In genomic region chr17:8753976-8754440, GRCh38 we compare ENCODE assay signal across 10 cellular contexts. TPM values are rescaled to one million over a fixed set of nuclear protein-coding genes. Genes with fewer than 3 reads are reported as not detected.
DNase-seq lines count a peak whose midpoint lies in the region; ATAC-seq, FAIRE-seq and TF ChIP-seq lines count a peak whose summit lies in the region.
"Had no signal": no experiment of that assay in that cellular context is flagged by ENCODE, and none has a peak within 500 bp of the region (broad histone marks: within the 10 kb centered on the region; RNA-seq: fewer than 3 reads in every experiment).

No MANE protein-coding gene starts in this region.

- dilution Hi-C loops in keratinocyte (cut with MboI; ENCODE audit: extremely low pct_ligation_motif_present, low sequenced_read_pairs): no loop called here

- intact Hi-C loops in kidney (cut with DNase I): no loop called here
- intact Hi-C loops in vagina (cut with DNase I): no loop called here

- H3K4me2 ChIP-seq in keratinocyte (ENCODE audit: control insufficient read depth, extremely low read depth, insufficient read depth, low read depth, low read length): no peak overlapping the region

- DNase-seq in BJ (ENCODE audit: low read depth) (no peak), SKM-1 treated with dmso at 0.1 percent for 144 hours (lab: John Stamatoyannopoulos, UW; ENCODE audit: unreplicated experiment) (peak; percentile 8), keratinocyte (ENCODE audit: low read depth, low spot score) (no peak), kidney (no peak), vagina (ENCODE audit: extremely low spot score in 2 of 2) (no peak), NOMO-1 treated with DMSO at 0.1 percent for 48 hours (lab: John Stamatoyannopoulos, UW; ENCODE audit: unreplicated experiment) (no peak)
- DNase-seq: T-helper 1 cell had no signal

- H3K27ac ChIP-seq in HEK293 (ENCODE audit: extremely low read depth, low read depth, low read length) (no peak overlapping the region), keratinocyte (ENCODE audit: control insufficient read depth, insufficient read depth, low read length) (no peak overlapping the region), kidney (ENCODE audit: low read depth in 2 of 2, low read length in 2 of 2) (no peak overlapping the region), vagina (no peak overlapping the region)

- H4K20me1 ChIP-seq in keratinocyte (ENCODE audit: control insufficient read depth, extremely low read depth, insufficient read depth, low read length): no peaks in the 10 kb centered on the region

- FAIRE-seq in keratinocyte (lab: Jason Lieb, UNC) (no peak), kidney (lab: Jason Lieb, UNC) (no peak)

- POLR2A ChIA-PET in BJ (lab: Charles Lee) (no interaction called here), HEK293 (lab: Yijun Ruan, JAX) (no interaction called here)

- H3K27me3 ChIP-seq in BJ (ENCODE audit: control insufficient read depth, insufficient read depth, low read length) (peaks cover 3% of the 10 kb centered on the region), keratinocyte (ENCODE audit: control insufficient read depth, extremely low read depth, insufficient read depth, low read length) (no peaks in the 10 kb centered on the region), vagina (no peaks in the 10 kb centered on the region)

- H3K9ac ChIP-seq in keratinocyte (ENCODE audit: control insufficient read depth, extremely low read depth, insufficient read depth, low read length): no peak overlapping the region
- no peak overlapping the region for H3K9ac ChIP-seq in kidney (ENCODE audit: low read length in 2 of 2)

- H2AFZ ChIP-seq in keratinocyte (ENCODE audit: control insufficient read depth, low read length): no peak overlapping the region

- no peaks in the 10 kb centered on the region for H3K79me2 ChIP-seq in keratinocyte (ENCODE audit: control insufficient read depth, insufficient read depth, low read length)

- no peak for ATAC-seq in GM18858 (IDR thresholded peaks at IDR 0.05; ENCODE audit: unreplicated experiment)

- H3K9me1 ChIP-seq in keratinocyte (ENCODE audit: control insufficient read depth, extremely low read depth, insufficient read depth, low read length): no peaks in the 10 kb centered on the region

- H3K4me3 ChIP-seq in BJ (ENCODE audit: low read depth, low read length): no peak overlapping the region
- H3K4me3 ChIP-seq in HEK293 (ENCODE audit: low read depth, low read length): no peak overlapping the region
- H3K4me3 ChIP-seq in keratinocyte (ENCODE audit: control insufficient read depth in 2 of 3, extremely low read depth in 1 of 3, insufficient read depth in 2 of 3, low read depth in 1 of 3, low read length in 3 of 3): no peak overlapping the region
- no peak overlapping the region for H3K4me3 ChIP-seq in kidney (ENCODE audit: low read length in 2 of 2)
- no peak overlapping the region for H3K4me3 ChIP-seq in vagina

- TF ChIP-seq CTCF in BJ (IDR thresholded peaks at IDR 0.05; ENCODE audit: insufficient read depth, low read depth, low read length): peak; percentile 42
- no peak for TF ChIP-seq CTCF in HEK293 (tag by site-specific recombination; IDR thresholded peaks at IDR 0.05)
- TF ChIP-seq CTCF in keratinocyte (optimal IDR thresholded peaks at IDR 0.05 in 1 of 3, IDR thresholded peaks at IDR 0.05 in 1 of 3, conservative IDR thresholded peaks at IDR 0.05 in 1 of 3; ENCODE audit: extremely low read depth in 1 of 3, insufficient read depth in 2 of 3, low read length in 3 of 3): peak; percentile 43 to 55 (median 52)
- TF ChIP-seq CTCF in kidney (IDR thresholded peaks at IDR 0.05; ENCODE audit: borderline replicate concordance, extremely low read depth, insufficient read depth): no peak
- no peak for TF ChIP-seq CTCF in vagina (IDR thresholded peaks at IDR 0.05)

- H3K9me3 ChIP-seq in HEK293 (ENCODE audit: control insufficient read depth, insufficient read depth, low read depth, low read length) (no peaks in the 10 kb centered on the region), keratinocyte (ENCODE audit: control insufficient read depth, low read depth, low read length) (no peaks in the 10 kb centered on the region), kidney (ENCODE audit: control insufficient read depth in 1 of 2, low read length in 2 of 2) (no peaks in the 10 kb centered on the region), vagina (no peaks in the 10 kb centered on the region)

- no peaks in the 10 kb centered on the region for H3K36me3 ChIP-seq in BJ (ENCODE audit: control insufficient read depth, insufficient read depth, low read length)
- H3K36me3 ChIP-seq in HEK293 (ENCODE audit: control insufficient read depth in 2 of 2, insufficient read depth in 1 of 2, low read length in 2 of 2): no peaks in the 10 kb centered on the region
- no peaks in the 10 kb centered on the region for H3K36me3 ChIP-seq in keratinocyte (ENCODE audit: control insufficient read depth in 2 of 2, extremely low read depth in 1 of 2, insufficient read depth in 2 of 2, low read length in 2 of 2)
- H3K36me3 ChIP-seq in kidney (ENCODE audit: control insufficient read depth in 1 of 2, insufficient read depth in 2 of 2, low read length in 2 of 2): no peaks in the 10 kb centered on the region
- H3K36me3 ChIP-seq in vagina: no peaks in the 10 kb centered on the region

- no peaks in the 10 kb centered on the region for H3K4me1 ChIP-seq in HEK293 (ENCODE audit: control insufficient read depth, insufficient read depth, low read length)
- H3K4me1 ChIP-seq in keratinocyte (ENCODE audit: control insufficient read depth, extremely low read depth, insufficient read depth, low read length): no peaks in the 10 kb centered on the region
- no peaks in the 10 kb centered on the region for H3K4me1 ChIP-seq in kidney (ENCODE audit: control insufficient read depth in 1 of 2, insufficient read depth in 1 of 2, low read depth in 1 of 2, low read length in 2 of 2)
- no peaks in the 10 kb centered on the region for H3K4me1 ChIP-seq in vagina

- no peak for TF ChIP-seq POLR2A in vagina (IDR thresholded peaks at IDR 0.05)

- CTCF ChIA-PET in BJ (lab: Yijun Ruan, JAX) (interaction anchor here (1.3 to 3.2 kb wide), 2 partner anchors 32 to 141 kb away, joined by 8 to 13 read pairs; no protein-coding TSS in a partner anchor), HEK293 (lab: Yijun Ruan, JAX) (interaction anchor here (0.6 to 1.3 kb wide), 5 partner anchors 11 to 218 kb away, joined by 3 to 5 read pairs (median 4); no protein-coding TSS in a partner anchor)

TF ChIP-seq in HEK293, 187 proteins besides CTCF, POLR2A, EP300 and RAD21:
- TF ChIP-seq ZNF324 (tag by site-specific recombination; IDR thresholded peaks at IDR 0.05) (no peak), YY1 (tag by site-specific recombination; IDR thresholded peaks at IDR 0.05) (no peak), ZNF654 (tag by site-specific recombination; IDR thresholded peaks at IDR 0.05; ENCODE audit: low read depth) (peak; percentile 23)

RNA-seq across cellular contexts. Expression of gene SPDYE4, which starts 4.3 kb away (rescaled TPM):
- polyA plus RNA-seq in BJ (2011; rRNA removed) (not detected in 2 replicates), keratinocyte (not detected in 3 replicates), kidney (ENCODE audit: insufficient read depth, low read depth, low replicate concordance) (not detected)
- not detected in 2 replicates for polyA minus RNA-seq in BJ (2011; rRNA and poly(A)+ RNA removed)
- polyA plus RNA-seq in keratinocyte (2011; ENCODE audit: low read depth): not detected
- polyA plus RNA-seq in keratinocyte (2011; cell fraction: cytosol; rRNA removed): not detected in 2 replicates
- not detected in 2 replicates for polyA plus RNA-seq in keratinocyte (2011; cell fraction: nucleus; rRNA removed)
- not detected in 2 replicates for polyA plus RNA-seq in keratinocyte (2012; ENCODE audit: low replicate concordance)
- not detected in 3 replicates for polyA minus RNA-seq in keratinocyte
- polyA minus RNA-seq in keratinocyte (2011; cell fraction: cytosol; rRNA and poly(A)+ RNA removed): not detected
- polyA minus RNA-seq in keratinocyte (2011; cell fraction: nucleus; rRNA and poly(A)+ RNA removed): not detected in 2 replicates
- total RNA-seq in kidney (not detected), vagina (not detected)
- total RNA-seq: glomerular endothelial cell had no signal

RNA-seq across cellular contexts. Expression of gene CCDC42, which starts 9.4 kb away (rescaled TPM):
- polyA plus RNA-seq in BJ (2011; rRNA removed) (not detected in 2 replicates), keratinocyte (not detected in 3 replicates), kidney (ENCODE audit: insufficient read depth, low read depth, low replicate concordance) (not detected)
- polyA minus RNA-seq in BJ (2011; rRNA and poly(A)+ RNA removed): not detected in 2 replicates
- not detected for polyA plus RNA-seq in keratinocyte (2011; ENCODE audit: low read depth)
- polyA plus RNA-seq in keratinocyte (2011; cell fraction: cytosol; rRNA removed): not detected in 2 replicates
- not detected in 2 replicates for polyA plus RNA-seq in keratinocyte (2011; cell fraction: nucleus; rRNA removed)
- not detected in 2 replicates for polyA plus RNA-seq in keratinocyte (2012; ENCODE audit: low replicate concordance)
- polyA minus RNA-seq in keratinocyte: not detected in 3 replicates
- not detected for polyA minus RNA-seq in keratinocyte (2011; cell fraction: cytosol; rRNA and poly(A)+ RNA removed)
- polyA minus RNA-seq in keratinocyte (2011; cell fraction: nucleus; rRNA and poly(A)+ RNA removed): not detected in 2 replicates
- total RNA-seq in kidney (not detected), vagina (not detected)
- total RNA-seq: glomerular endothelial cell had no signal

RNA-seq across cellular contexts. Expression of gene MFSD6L, which starts 45.2 kb away (rescaled TPM):
- polyA plus RNA-seq in BJ (2011; rRNA removed): not detected in 2 replicates
- polyA minus RNA-seq in BJ (2011; rRNA and poly(A)+ RNA removed): not detected in 2 replicates
- polyA plus RNA-seq in keratinocyte: not detected in 3 replicates
- not detected for polyA plus RNA-seq in keratinocyte (2011; ENCODE audit: low read depth)
- polyA plus RNA-seq in keratinocyte (2011; cell fraction: cytosol; rRNA removed): not detected in 2 replicates
- polyA plus RNA-seq in keratinocyte (2011; cell fraction: nucleus; rRNA removed): not detected in 2 replicates
- not detected in 2 replicates for polyA plus RNA-seq in keratinocyte (2012; ENCODE audit: low replicate concordance)
- polyA minus RNA-seq in keratinocyte: not detected in 3 replicates
- not detected for polyA minus RNA-seq in keratinocyte (2011; cell fraction: cytosol; rRNA and poly(A)+ RNA removed)
- not detected in 2 replicates for polyA minus RNA-seq in keratinocyte (2011; cell fraction: nucleus; rRNA and poly(A)+ RNA removed)
- total RNA-seq in kidney: 3.8 TPM
- 3.1 TPM for polyA plus RNA-seq in kidney (ENCODE audit: insufficient read depth, low read depth, low replicate concordance)
- total RNA-seq in vagina: not detected

Comparison
In these comparisons a context has a peak if more than half of its experiments do, and no peak if none do; other contexts are left out.
1. CTCF ChIP-seq: peak in BJ (single experiment) and keratinocyte (3 of 3); none in HEK293 (single experiment), kidney (single experiment) and vagina (0 of 3).